In genomic region chr4:87056884-87057283, GRCh38 we compare ENCODE assay signal across 18 cellular contexts.
A peak's percentile ranks its signal among the peaks of the same experiment; 100 is the strongest.
DNase-seq lines count a peak whose midpoint lies in the region; ATAC-seq and TF ChIP-seq lines count a peak whose summit lies in the region.
"Had no signal": no experiment of that assay in that cellular context is flagged by ENCODE, and none has a peak within 500 bp of the region (broad histone marks: within the 10 kb centered on the region; RNA-seq: fewer than 3 reads in every experiment).

No MANE protein-coding gene starts in this region.

- H3K27ac ChIP-seq in left ventricle myocardium inferior (replicated peaks) (peak overlapping the region; percentile 83), dorsolateral prefrontal cortex (peak overlapping the region in 49 of 59 donors; percentile 0 to 90 (median 58)), sigmoid colon (peak overlapping the region; percentile 68 to 84 (median 76)), urinary bladder (ENCODE audit: low read depth) (peak overlapping the region; percentile 25)
- H3K27ac ChIP-seq: C4-2B, GM23248, SJSA1 had no signal

- peaks cover 10% of the 10 kb centered on the region for H3K36me3 ChIP-seq in left ventricle myocardium inferior
- no peaks in the 10 kb centered on the region for H3K36me3 ChIP-seq in sigmoid colon
- no peaks in the 10 kb centered on the region for H3K36me3 ChIP-seq in urinary bladder (ENCODE audit: insufficient read depth)

- ATAC-seq in left ventricle myocardium superior, result no peak
- no peak for ATAC-seq in GM19452 (IDR thresholded peaks at IDR 0.05; ENCODE audit: unreplicated experiment)
- ATAC-seq in GM18873 (IDR thresholded peaks at IDR 0.05; ENCODE audit: low FRiP score, unreplicated experiment), result no peak
- ATAC-seq: activated CD4-positive, CD25-positive, alpha-beta regulatory T cell treated with anti-CD3 and anti-CD28 coated beads, Interleukin-2, amount 50 U/mL, for 24 hours; left lobe of liver had no signal

- H3K9me3 ChIP-seq in left ventricle myocardium inferior (replicated peaks) (no peaks in the 10 kb centered on the region), sigmoid colon (no peaks in the 10 kb centered on the region)
- H3K9me3 ChIP-seq: SJSA1 had no signal

- intact Hi-C loops in left ventricle myocardium inferior (cut with micrococcal nuclease), result no loop called here
- intact Hi-C loops in left ventricle myocardium superior (cut with micrococcal nuclease), result no loop called here
- intact Hi-C loops in dorsolateral prefrontal cortex (cut with DNase I), result no loop called here
- intact Hi-C loops in sigmoid colon (cut with DNase I), result loop anchor here (5.0 kb wide), 1 partner anchor 65 kb away; no protein-coding TSS in a partner anchor

- H3K27me3 ChIP-seq in left ventricle myocardium inferior (ENCODE audit: low read depth), result no peaks in the 10 kb centered on the region
- H3K27me3 ChIP-seq in dorsolateral prefrontal cortex, result no peaks in the 10 kb centered on the region
- H3K27me3 ChIP-seq in sigmoid colon, result no peaks in the 10 kb centered on the region
- H3K27me3 ChIP-seq: SJSA1 had no signal

- no peak for TF ChIP-seq POLR2A in sigmoid colon (IDR thresholded peaks at IDR 0.05)

- DNase-seq in left ventricle myocardium inferior, result no peak
- no peak for DNase-seq in left ventricle myocardium superior
- DNase-seq in dorsolateral prefrontal cortex, result no peak
- no peak for DNase-seq in sigmoid colon
- no peak for DNase-seq in DMS53 (lab: John Stamatoyannopoulos, UW)
- DNase-seq: ACHN, aorta, DMS 273 treated with DMSO at 0.1 percent for 48 hours, foreskin fibroblast, GM23248, nucleus accumbens had no signal

- H3K4me3 ChIP-seq in left ventricle myocardium inferior (no peak overlapping the region), dorsolateral prefrontal cortex (no peak overlapping the region), sigmoid colon (no peak overlapping the region), urinary bladder (ENCODE audit: low read depth, low read length) (no peak overlapping the region)
- H3K4me3 ChIP-seq: GM23248, SJSA1 had no signal

- peaks cover 97% of the 10 kb centered on the region for H3K4me1 ChIP-seq in left ventricle myocardium inferior
- peaks cover 0 to 95% (median 94%) of the 10 kb centered on the region in 4 donors for H3K4me1 ChIP-seq in sigmoid colon
- H3K4me1 ChIP-seq in urinary bladder (ENCODE audit: insufficient read depth), result peaks cover 6% of the 10 kb centered on the region

- TF ChIP-seq EP300 in sigmoid colon (IDR thresholded peaks at IDR 0.05), result no peak

- 24 to 66% methylated on average over 2 of the region's 2 CpGs for WGBS in sigmoid colon, 2 donors
- 87% methylated on average over 2 of the region's 2 CpGs for WGBS in urinary bladder

- no peak for TF ChIP-seq CTCF in left ventricle myocardium inferior (IDR thresholded peaks at IDR 0.05; ENCODE audit: borderline replicate concordance)
- TF ChIP-seq CTCF in dorsolateral prefrontal cortex (IDR thresholded peaks at IDR 0.05 in 54 of 56, conservative IDR thresholded peaks at IDR 0.05 in 2 of 56; ENCODE audit: low read depth in 1 of 56, partially characterized antibody in 56 of 56), result no peak
- TF ChIP-seq CTCF in sigmoid colon (IDR thresholded peaks at IDR 0.05), result no peak

Comparison
In these comparisons a context has a peak if more than half of its experiments do, and no peak if none do; other contexts are left out.
1. H3K27ac ChIP-seq: peak in every context shown above with its lines; median percentile 83 in left ventricle myocardium inferior; 76 in sigmoid colon; 58 in dorsolateral prefrontal cortex; 25 in urinary bladder.